In genomic region chr1:32830092-32830852, GRCh38 we compare ENCODE assay signal across 22 cellular contexts. TPM values are rescaled to one million over a fixed set of nuclear protein-coding genes. Genes with fewer than 3 reads are reported as not detected.
DNase-seq lines count a peak whose midpoint lies in the region; ATAC-seq and TF ChIP-seq lines count a peak whose summit lies in the region.
"Had no signal": no experiment of that assay in that cellular context is flagged by ENCODE, and none has a peak within 500 bp of the region (broad histone marks: within the 10 kb centered on the region; RNA-seq: fewer than 3 reads in every experiment).

No MANE protein-coding gene starts in this region.

- H3K18ac ChIP-seq in mesenchymal stem cell (ENCODE audit: low read depth in 1 of 2, low read length in 2 of 2): no peak overlapping the region

- H3K9me3 ChIP-seq in T-helper 17 cell (ENCODE audit: control insufficient read depth, low read length, poor library complexity, severe bottlenecking): no peaks in the 10 kb centered on the region
- H3K9me3 ChIP-seq in CD4-positive, alpha-beta T cell (ENCODE audit: control insufficient read depth, low read length): no peaks in the 10 kb centered on the region
- H3K9me3 ChIP-seq in mesenchymal stem cell (ENCODE audit: control insufficient read depth, low read length): no peaks in the 10 kb centered on the region
- H3K9me3 ChIP-seq: Peyer's patch, SK-N-SH had no signal

- H2BK15ac ChIP-seq in mesenchymal stem cell (ENCODE audit: low read depth, poor library complexity, severe bottlenecking): no peak overlapping the region

- no peak overlapping the region for H2BK120ac ChIP-seq in mesenchymal stem cell (ENCODE audit: low read depth, low read length)

- peaks cover 7% of the 10 kb centered on the region for H3K79me1 ChIP-seq in mesenchymal stem cell (replicated peaks; ENCODE audit: low read length, poor library complexity, severe bottlenecking)

- H2BK5ac ChIP-seq in mesenchymal stem cell (ENCODE audit: low read depth, low read length, poor library complexity, severe bottlenecking): no peak overlapping the region

- DNase-seq in activated naive CD8-positive, alpha-beta T cell treated with anti-CD3 and anti-CD28 coated beads, Interleukin-2, amount 50 U/mL, for 24 hours: no peak
- DNase-seq in NCI-H128 (lab: John Stamatoyannopoulos, UW; ENCODE audit: unreplicated experiment) (peak; percentile 82), T-helper 17 cell (no peak), mesenchymal stem cell (no peak)
- no peak for DNase-seq in naive thymus-derived CD8-positive, alpha-beta T cell
- no peak for DNase-seq in CD4-positive, alpha-beta T cell
- DNase-seq: ACHN; CD4-positive, alpha-beta memory T cell; EL; HFFc6; KG1; NCI-H1048; NCI-H2029 treated with DMSO at 0.1 percent for 48 hours; NCI-H446; NCI-H748 treated with DMSO at 0.1 percent for 48 hours; Peyer's patch; Right ventricle myocardium superior; SK-N-SH had no signal

- H2BK12ac ChIP-seq in mesenchymal stem cell (ENCODE audit: low read length in 2 of 2): no peak overlapping the region

- no peak overlapping the region for H2AFZ ChIP-seq in mesenchymal stem cell (ENCODE audit: low read depth, low read length)

- no peak overlapping the region for H3K4me3 ChIP-seq in mesenchymal stem cell (ENCODE audit: insufficient read depth in 1 of 2, low read depth in 1 of 2, low read length in 2 of 2)
- H3K4me3 ChIP-seq: Peyer's patch had no signal

- peaks cover 26% of the 10 kb centered on the region for H3K4me1 Mint-ChIP-seq in activated naive CD8-positive, alpha-beta T cell (ENCODE audit: low read depth)
- H3K4me1 Mint-ChIP-seq in activated naive CD8-positive, alpha-beta T cell treated with anti-CD3 and anti-CD28 coated beads, Interleukin-2, amount 50 U/mL, for 24 hours: peaks cover 7% of the 10 kb centered on the region
- peaks cover 9% of the 10 kb centered on the region for H3K4me1 Mint-ChIP-seq in T-helper 17 cell
- peaks cover 4 to 30% (median 17%) of the 10 kb centered on the region in 4 donors for H3K4me1 Mint-ChIP-seq in naive thymus-derived CD8-positive, alpha-beta T cell
- peaks cover 32% of the 10 kb centered on the region for H3K4me1 Mint-ChIP-seq in CD4-positive, alpha-beta T cell (ENCODE audit: low read depth)
- H3K4me1 Mint-ChIP-seq: B cell had no signal

- intact Hi-C loops in CD4-positive, alpha-beta T cell (cut with DNase I, micrococcal nuclease): no loop called here

- no peak overlapping the region for H3K27ac ChIP-seq in CD4-positive, alpha-beta T cell (ENCODE audit: low read depth, low read length)
- H3K27ac ChIP-seq in mesenchymal stem cell (ENCODE audit: low read length, poor library complexity, severe bottlenecking): no peak overlapping the region
- H3K27ac ChIP-seq: Peyer's patch had no signal

- H3K36me3 Mint-ChIP-seq in activated naive CD8-positive, alpha-beta T cell: peaks cover 23% of the 10 kb centered on the region
- peaks cover 51% of the 10 kb centered on the region for H3K36me3 Mint-ChIP-seq in activated naive CD8-positive, alpha-beta T cell treated with anti-CD3 and anti-CD28 coated beads, Interleukin-2, amount 50 U/mL, for 24 hours (ENCODE audit: low read depth)
- H3K36me3 Mint-ChIP-seq in T-helper 17 cell (ENCODE audit: low read depth): peaks cover 16% of the 10 kb centered on the region
- peaks cover 8 to 85% (median 39%) of the 10 kb centered on the region in 3 donors for H3K36me3 Mint-ChIP-seq in naive thymus-derived CD8-positive, alpha-beta T cell
- H3K36me3 Mint-ChIP-seq in CD4-positive, alpha-beta T cell (ENCODE audit: low read depth): peaks cover 88% of the 10 kb centered on the region

- no peak overlapping the region for H3K4ac ChIP-seq in mesenchymal stem cell (ENCODE audit: low read depth in 1 of 2, low read length in 2 of 2)

- H3K27me3 ChIP-seq in CD4-positive, alpha-beta T cell (ENCODE audit: control insufficient read depth, insufficient read depth, low read length): no peaks in the 10 kb centered on the region
- no peaks in the 10 kb centered on the region for H3K27me3 ChIP-seq in mesenchymal stem cell (ENCODE audit: control insufficient read depth in 1 of 2, insufficient read depth in 1 of 2, low read length in 2 of 2)
- H3K27me3 ChIP-seq: Peyer's patch had no signal

- H3K14ac ChIP-seq in mesenchymal stem cell (ENCODE audit: low read length in 2 of 2): no peak overlapping the region

- peak overlapping the region; percentile 81 for H3K27ac Mint-ChIP-seq in activated naive CD8-positive, alpha-beta T cell
- H3K27ac Mint-ChIP-seq in activated naive CD8-positive, alpha-beta T cell treated with anti-CD3 and anti-CD28 coated beads, Interleukin-2, amount 50 U/mL, for 24 hours: no peak overlapping the region
- peak overlapping the region; percentile 43 for H3K27ac Mint-ChIP-seq in T-helper 17 cell
- H3K27ac Mint-ChIP-seq in naive thymus-derived CD8-positive, alpha-beta T cell: peak overlapping the region in 6 of 10 donors; percentile 2 to 77 (median 57)
- no peak overlapping the region for H3K27ac Mint-ChIP-seq in CD4-positive, alpha-beta T cell
- H3K27ac Mint-ChIP-seq: B cell, HFFc6 had no signal

- no peak overlapping the region for H3K9ac ChIP-seq in mesenchymal stem cell (ENCODE audit: low read length)
- H3K9ac ChIP-seq: SK-N-SH had no signal

- no peaks in the 10 kb centered on the region for H3K9me3 Mint-ChIP-seq in activated naive CD8-positive, alpha-beta T cell (ENCODE audit: low read depth)
- no peaks in the 10 kb centered on the region for H3K9me3 Mint-ChIP-seq in activated naive CD8-positive, alpha-beta T cell treated with anti-CD3 and anti-CD28 coated beads, Interleukin-2, amount 50 U/mL, for 24 hours
- no peaks in the 10 kb centered on the region for H3K9me3 Mint-ChIP-seq in naive thymus-derived CD8-positive, alpha-beta T cell
- no peaks in the 10 kb centered on the region for H3K9me3 Mint-ChIP-seq in CD4-positive, alpha-beta T cell
- H3K9me3 Mint-ChIP-seq: HFFc6 had no signal

- CTCF ChIA-PET in CD4-positive, alpha-beta T cell (lab: Charles Lee): interaction anchor here (1.6 to 1.9 kb wide), 3 partner anchors 9 to 117 kb away, joined by 3 to 4 read pairs (median 4); no protein-coding TSS in a partner anchor

- POLR2A ChIA-PET in naive thymus-derived CD8-positive, alpha-beta T cell (lab: Charles Lee): interaction anchor here (1.4 kb wide), 1 partner anchor 14 kb away, joined by 3 read pairs; no protein-coding TSS in a partner anchor
- POLR2A ChIA-PET in CD4-positive, alpha-beta T cell (lab: Charles Lee): interaction anchor here (0.6 to 0.7 kb wide), 2 partner anchors 76 to 180 kb away, joined by 3 read pairs; partner anchors contain the start of genes RBBP4 and ZBTB8OS

- no peak overlapping the region for H3K23ac ChIP-seq in mesenchymal stem cell (ENCODE audit: low read length in 2 of 2)

- H3K4me3 Mint-ChIP-seq in activated naive CD8-positive, alpha-beta T cell: peak overlapping the region; percentile 51
- H3K4me3 Mint-ChIP-seq in activated naive CD8-positive, alpha-beta T cell treated with anti-CD3 and anti-CD28 coated beads, Interleukin-2, amount 50 U/mL, for 24 hours: no peak overlapping the region
- H3K4me3 Mint-ChIP-seq in T-helper 17 cell: no peak overlapping the region
- H3K4me3 Mint-ChIP-seq in naive thymus-derived CD8-positive, alpha-beta T cell: peak overlapping the region in 2 of 10 donors; percentile 4 to 27
- H3K4me3 Mint-ChIP-seq in CD4-positive, alpha-beta T cell: no peak overlapping the region
- H3K4me3 Mint-ChIP-seq: B cell, HFFc6 had no signal

- no peak overlapping the region for H4K91ac ChIP-seq in mesenchymal stem cell (ENCODE audit: low read length)

- no peak overlapping the region for H4K8ac ChIP-seq in mesenchymal stem cell (ENCODE audit: low read length)

- WGBS in mesenchymal stem cell: 87% methylated on average over 4 of the region's 6 CpGs

- no peak for TF ChIP-seq CTCF in CD4-positive, alpha-beta T cell (IDR thresholded peaks at IDR 0.05)

- H3K27me3 Mint-ChIP-seq in activated naive CD8-positive, alpha-beta T cell: no peaks in the 10 kb centered on the region
- no peaks in the 10 kb centered on the region for H3K27me3 Mint-ChIP-seq in activated naive CD8-positive, alpha-beta T cell treated with anti-CD3 and anti-CD28 coated beads, Interleukin-2, amount 50 U/mL, for 24 hours
- no peaks in the 10 kb centered on the region for H3K27me3 Mint-ChIP-seq in T-helper 17 cell
- no peaks in the 10 kb centered on the region for H3K27me3 Mint-ChIP-seq in naive thymus-derived CD8-positive, alpha-beta T cell
- no peaks in the 10 kb centered on the region for H3K27me3 Mint-ChIP-seq in CD4-positive, alpha-beta T cell
- H3K27me3 Mint-ChIP-seq: B cell; CD4-positive, alpha-beta memory T cell had no signal

- H3K4me2 ChIP-seq in mesenchymal stem cell (ENCODE audit: low read length, poor library complexity, severe bottlenecking): no peak overlapping the region
- H3K4me2 ChIP-seq: SK-N-SH had no signal

- no peaks in the 10 kb centered on the region for H3K4me1 ChIP-seq in mesenchymal stem cell (ENCODE audit: control insufficient read depth, insufficient read depth, low read depth, low read length)
- H3K4me1 ChIP-seq: Peyer's patch had no signal

- peaks cover 14 to 99% of the 10 kb centered on the region in 2 experiments for H3K36me3 ChIP-seq in mesenchymal stem cell (ENCODE audit: control insufficient read depth in 1 of 2, insufficient read depth in 2 of 2, low read depth in 1 of 2, low read length in 2 of 2)

- ATAC-seq in activated naive CD8-positive, alpha-beta T cell treated with anti-CD3 and anti-CD28 coated beads, Interleukin-2, amount 50 U/mL, for 24 hours: no peak
- no peak for ATAC-seq in T-helper 17 cell
- ATAC-seq in naive thymus-derived CD8-positive, alpha-beta T cell: peak in 1 of 2 donors; percentile 52
- ATAC-seq in GM18498 (IDR thresholded peaks at IDR 0.05; ENCODE audit: unreplicated experiment): no peak
- ATAC-seq in CD4-positive, alpha-beta T cell (ENCODE audit: poor library complexity): no peak

- no peak overlapping the region for H2AK5ac ChIP-seq in mesenchymal stem cell (ENCODE audit: low read length, severe bottlenecking)

RNA-seq across cellular contexts. Expression of gene S100PBP, which starts 12.8 kb away (rescaled TPM):
- 10 to 100 TPM; 32.5 to 35.5 TPM for total RNA-seq in T-helper 17 cell
- 10 to 100 TPM; 47.7 to 50.5 TPM for total RNA-seq in naive thymus-derived CD8-positive, alpha-beta T cell
- polyA plus RNA-seq in naive thymus-derived CD8-positive, alpha-beta T cell: 1 to 10 TPM; 5.0 to 9.6 (median 6.4) TPM
- 10 to 100 TPM; 18.8 to 21.6 TPM for total RNA-seq in CD4-positive, alpha-beta T cell
- 11.4 TPM for polyA plus RNA-seq in mesenchymal stem cell (2013, experiment 1 of 2)
- 11.2 TPM for polyA plus RNA-seq in mesenchymal stem cell (2013, experiment 2 of 2)

RNA-seq across cellular contexts. Expression of gene YARS1, which starts 13.1 kb away (rescaled TPM):
- total RNA-seq in T-helper 17 cell: 10 to 100 TPM; 70.9 to 88.1 TPM
- total RNA-seq in naive thymus-derived CD8-positive, alpha-beta T cell: 100 to 1,000 TPM; 181 to 184 TPM
- polyA plus RNA-seq in naive thymus-derived CD8-positive, alpha-beta T cell: 10 to 100 TPM; 45.0 to 60.2 (median 45.1) TPM
- 10 to 100 TPM; 67.6 to 73.2 TPM for total RNA-seq in CD4-positive, alpha-beta T cell
- 121 TPM for polyA plus RNA-seq in mesenchymal stem cell (2013, experiment 1 of 2)
- 121 TPM for polyA plus RNA-seq in mesenchymal stem cell (2013, experiment 2 of 2)

RNA-seq across cellular contexts. Expression of gene FNDC5, which starts 40.4 kb away (rescaled TPM):
- not detected for total RNA-seq in T-helper 17 cell
- not detected for total RNA-seq in naive thymus-derived CD8-positive, alpha-beta T cell
- not detected for polyA plus RNA-seq in naive thymus-derived CD8-positive, alpha-beta T cell
- not detected for total RNA-seq in CD4-positive, alpha-beta T cell
- polyA plus RNA-seq in mesenchymal stem cell (2013, experiment 1 of 2): 0.32 TPM
- polyA plus RNA-seq in mesenchymal stem cell (2013, experiment 2 of 2): 0.33 TPM
- total RNA-seq: CD4-positive, alpha-beta memory T cell had no signal
- polyA plus RNA-seq: CD4-positive, alpha-beta memory T cell had no signal

RNA-seq across cellular contexts. Expression of gene HPCA, which starts 56.0 kb away (rescaled TPM):
- total RNA-seq in T-helper 17 cell: not detected
- not detected for total RNA-seq in naive thymus-derived CD8-positive, alpha-beta T cell
- not detected for polyA plus RNA-seq in naive thymus-derived CD8-positive, alpha-beta T cell
- total RNA-seq in CD4-positive, alpha-beta T cell: not detected
- 0.14 TPM for polyA plus RNA-seq in mesenchymal stem cell (2013, experiment 1 of 2)
- polyA plus RNA-seq in mesenchymal stem cell (2013, experiment 2 of 2): 0.42 TPM
- total RNA-seq: B cell, H4, Right ventricle myocardium superior had no signal
- polyA plus RNA-seq: CD4-positive, alpha-beta memory T cell; SK-N-SH had no signal

Comparison
In these comparisons a context has a peak if more than half of its experiments do, and no peak if none do; other contexts are left out.
1. H3K27ac Mint-ChIP-seq: peak in activated naive CD8-positive, alpha-beta T cell (single experiment), T-helper 17 cell (single experiment) and naive thymus-derived CD8-positive, alpha-beta T cell (6 of 10); none in activated naive CD8-positive, alpha-beta T cell treated with anti-CD3 and anti-CD28 coated beads, Interleukin-2, amount 50 U/mL, for 24 hours (single experiment) and CD4-positive, alpha-beta T cell (single experiment).